34 cellular contexts compared by ENCODE assay signal in genomic region chr10:1569208-1569607, GRCh38.
"Had no signal": no experiment of that assay in that cellular context is flagged by ENCODE, and none has a peak within 500 bp of the region (broad histone marks: within the 10 kb centered on the region; RNA-seq: fewer than 3 reads in every experiment).

No MANE protein-coding gene starts in this region.

- H3K27ac ChIP-seq: adrenal gland, body of pancreas, coronary artery, dorsolateral prefrontal cortex, epithelial cell of prostate, esophagus squamous epithelium, gastroesophageal sphincter, WERI-Rb-1 had no signal

- H3K4me1 ChIP-seq: adrenal gland, body of pancreas, esophagus squamous epithelium, gastroesophageal sphincter had no signal

- H3K9me3 ChIP-seq: adrenal gland, body of pancreas, esophagus squamous epithelium, gastroesophageal sphincter had no signal

- H3K36me3 ChIP-seq: adrenal gland, esophagus squamous epithelium, gastroesophageal sphincter, WERI-Rb-1 had no signal

- H3K36me3 Mint-ChIP-seq: activated naive CD4-positive, alpha-beta T cell treated with anti-CD3 and anti-CD28 coated beads, Interleukin-2, amount 10 ng/mL, durations not matched to agents 7 days and 5 days; activated naive CD8-positive, alpha-beta T cell treated with anti-CD3 and anti-CD28 coated beads for 36 hours had no signal

- H3K4me3 ChIP-seq: adrenal gland, body of pancreas, coronary artery, dorsolateral prefrontal cortex, esophagus squamous epithelium, gastroesophageal sphincter had no signal

- H3K27ac Mint-ChIP-seq: activated B cell treated with CpG ODN at 0.5 μM for 24 hours; activated CD8-positive, alpha-beta T cell treated with anti-CD3 and anti-CD28 coated beads for 36 hours; activated naive CD4-positive, alpha-beta T cell treated with anti-CD3 and anti-CD28 coated beads, Interleukin-2, amount 10 ng/mL, durations not matched to agents 7 days and 5 days; activated naive CD8-positive, alpha-beta T cell treated with anti-CD3 and anti-CD28 coated beads for 36 hours; activated naive CD8-positive, alpha-beta T cell treated with anti-CD3 and anti-CD28 coated beads, Interleukin-2, amount 50 U/mL, for 24 hours; dendritic cell treated with granulocyte-macrophage colony-stimulating factor and Interleukin-4, amounts not matched to agents 40 ng/mL and 50 ng/mL, for 4 days; effector memory CD8-positive, alpha-beta T cell; T-helper 17 cell; T-helper 2 cell treated with Interferon-gamma antibody and Interleukin-4, amounts not matched to agents 5 μg/mL and 100 μg/mL, for 36 hours had no signal

- H3K4me1 Mint-ChIP-seq: activated naive CD4-positive, alpha-beta T cell treated with anti-CD3 and anti-CD28 coated beads, Interleukin-2, amount 10 ng/mL, durations not matched to agents 7 days and 5 days; activated naive CD8-positive, alpha-beta T cell treated with anti-CD3 and anti-CD28 coated beads for 36 hours; activated naive CD8-positive, alpha-beta T cell treated with anti-CD3 and anti-CD28 coated beads, Interleukin-2, amount 50 U/mL, for 24 hours; T-helper 17 cell had no signal

- ATAC-seq: activated CD4-positive, CD25-positive, alpha-beta regulatory T cell treated with anti-CD3 and anti-CD28 coated beads, Interleukin-2, amount 50 U/mL, for 24 hours; activated CD8-positive, alpha-beta T cell treated with anti-CD3 and anti-CD28 coated beads for 36 hours; activated naive CD8-positive, alpha-beta T cell treated with anti-CD3 and anti-CD28 coated beads, Interleukin-2, amount 50 U/mL, for 24 hours; body of pancreas; effector memory CD8-positive, alpha-beta T cell; gastroesophageal sphincter; T-helper 17 cell had no signal

- DNase-seq: activated B cell treated with CpG ODN at 0.5 μM for 24 hours; activated CD4-positive, alpha-beta T cell treated with anti-CD3 and anti-CD28 coated beads for 48 hours; activated CD4-positive, alpha-beta T cell treated with anti-CD3 and anti-CD28 coated beads, Interleukin-2, amount 50 U/mL, for 1 hour; activated CD4-positive, alpha-beta T cell treated with anti-CD3 and anti-CD28 coated beads, Interleukin-2, amount 50 U/mL, for 48 hours; activated CD8-positive, alpha-beta memory T cell treated with anti-CD3 and anti-CD28 coated beads for 24 hours; activated CD8-positive, alpha-beta T cell treated with anti-CD3 and anti-CD28 coated beads for 36 hours; activated gamma-delta T cell; activated naive CD4-positive, alpha-beta T cell; activated naive CD4-positive, alpha-beta T cell treated with anti-CD3 and anti-CD28 coated beads, Interleukin-2, amount 10 ng/mL, durations not matched to agents 7 days and 5 days; activated naive CD8-positive, alpha-beta T cell treated with anti-CD3 and anti-CD28 coated beads for 36 hours; activated naive CD8-positive, alpha-beta T cell treated with anti-CD3 and anti-CD28 coated beads, Interleukin-2, amount 50 U/mL, for 24 hours; activated T-cell treated with anti-CD3 and anti-CD28 coated beads, Interleukin-2, amount 50 U/mL, for 48 hours; adrenal gland; amygdala; aorta; body of pancreas; central memory CD4-positive, alpha-beta T cell; cerebellar nuclear complex; esophagus squamous epithelium; foreskin melanocyte; T-helper 1 cell; T-helper 17 cell; T1000; WERI-Rb-1 had no signal

- H3K9me3 Mint-ChIP-seq: activated B cell treated with CpG ODN at 0.5 μM for 24 hours; activated CD8-positive, alpha-beta T cell treated with anti-CD3 and anti-CD28 coated beads for 36 hours; activated naive CD8-positive, alpha-beta T cell treated with anti-CD3 and anti-CD28 coated beads, Interleukin-2, amount 50 U/mL, for 24 hours; effector memory CD8-positive, alpha-beta T cell; T-helper 2 cell treated with Interferon-gamma antibody and Interleukin-4, amounts not matched to agents 5 μg/mL and 100 μg/mL, for 36 hours had no signal

- H3K27me3 Mint-ChIP-seq: dendritic cell treated with granulocyte-macrophage colony-stimulating factor and Interleukin-4, amounts not matched to agents 40 ng/mL and 50 ng/mL, for 4 days had no signal

- FAIRE-seq: endometrium, endothelial cell of umbilical vein had no signal

- H3K4me3 Mint-ChIP-seq: activated B cell treated with CpG ODN at 0.5 μM for 24 hours; activated CD8-positive, alpha-beta T cell treated with anti-CD3 and anti-CD28 coated beads for 36 hours; activated naive CD4-positive, alpha-beta T cell treated with anti-CD3 and anti-CD28 coated beads, Interleukin-2, amount 10 ng/mL, durations not matched to agents 7 days and 5 days; activated naive CD8-positive, alpha-beta T cell treated with anti-CD3 and anti-CD28 coated beads for 36 hours; activated naive CD8-positive, alpha-beta T cell treated with anti-CD3 and anti-CD28 coated beads, Interleukin-2, amount 50 U/mL, for 24 hours; dendritic cell treated with granulocyte-macrophage colony-stimulating factor and Interleukin-4, amounts not matched to agents 40 ng/mL and 50 ng/mL, for 4 days; effector memory CD8-positive, alpha-beta T cell; T-helper 17 cell; T-helper 2 cell treated with Interferon-gamma antibody and Interleukin-4, amounts not matched to agents 5 μg/mL and 100 μg/mL, for 36 hours had no signal

- H3K27me3 ChIP-seq: adrenal gland, body of pancreas, esophagus squamous epithelium had no signal
